ENCODE assay signal across 8 cellular contexts in genomic region chr3:53044371-53045106, GRCh38. TPM values are rescaled to one million over a fixed set of nuclear protein-coding genes. Genes with fewer than 3 reads are reported as not detected.
DNase-seq lines count a peak whose midpoint lies in the region; ATAC-seq, FAIRE-seq and TF ChIP-seq lines count a peak whose summit lies in the region.

No MANE protein-coding gene starts in this region.

- no peak for TF ChIP-seq RAD21 in A549 (conservative IDR thresholded peaks at IDR 0.05 in 1 of 2, IDR thresholded peaks at IDR 0.05 in 1 of 2)

- TF ChIP-seq CTCF in A549 (IDR thresholded peaks at IDR 0.05) (no peak), dorsolateral prefrontal cortex (IDR thresholded peaks at IDR 0.05 in 54 of 56, conservative IDR thresholded peaks at IDR 0.05 in 2 of 56; ENCODE audit: low read depth in 1 of 56, partially characterized antibody in 56 of 56) (peak in 3 of 56 donors; percentile 3 to 13 (median 13)), right lobe of liver (IDR thresholded peaks at IDR 0.05) (no peak)

- peak; percentile 32 to 37; a peak in 5 of 6 replicates for ATAC-seq in A549
- peak; percentile 3 to 34 (median 12) for ATAC-seq in right lobe of liver
- no peak for ATAC-seq in GM21360 (IDR thresholded peaks at IDR 0.05; ENCODE audit: unreplicated experiment)

- peak overlapping the region; percentile 49; the same call in 1 of the 2 replicates for H3K9ac ChIP-seq in HUES48 (ENCODE audit: low read depth, low read length)

- H3K4me2 ChIP-seq in A549: peak overlapping the region; percentile 78

- H3K9me3 ChIP-seq in A549 (no peaks in the 10 kb centered on the region), HUES48 (ENCODE audit: control insufficient read depth, insufficient read depth, low read length) (no peaks in the 10 kb centered on the region), right lobe of liver (no peaks in the 10 kb centered on the region)

- TF ChIP-seq EP300 in A549 (IDR thresholded peaks at IDR 0.05): no peak

- H3K4me1 ChIP-seq in A549 (peaks cover 47% of the 10 kb centered on the region), HUES48 (ENCODE audit: control insufficient read depth, insufficient read depth, low read length) (peaks cover 16% of the 10 kb centered on the region; the same call in 1 of the 2 replicates), right lobe of liver (peaks cover 0 to 31% (median 9%) of the 10 kb centered on the region in 4 donors)

- peak overlapping the region; percentile 99 for H3K4me3 ChIP-seq in A549
- peak overlapping the region; percentile 68 for H3K4me3 ChIP-seq in HUES48 (ENCODE audit: low read depth, low read length)
- peak overlapping the region; percentile 55 to 95 (median 80) for H3K4me3 ChIP-seq in dorsolateral prefrontal cortex
- H3K4me3 ChIP-seq in right lobe of liver: peak overlapping the region; percentile 55 to 96 (median 75)

- POLR2A ChIA-PET in A549 (lab: Yijun Ruan, JAX): interaction anchor here (1.8 kb wide), 1 partner anchor 9 kb away, joined by 6 read pairs; no protein-coding TSS in a partner anchor

- peak overlapping the region; percentile 99 to 100 for H3K27ac ChIP-seq in A549
- no peak overlapping the region for H3K27ac ChIP-seq in HUES48 (ENCODE audit: low read depth, low read length)
- H3K27ac ChIP-seq in dorsolateral prefrontal cortex: peak overlapping the region; percentile 31 to 96 (median 89)
- H3K27ac ChIP-seq in right lobe of liver: peak overlapping the region; percentile 68 to 93 (median 90)

- WGBS in A549 (ENCODE audit: missing lambda C conversion rate): 20% methylated on average over 23 of the region's 33 CpGs
- 8% methylated on average over 28 of the region's 33 CpGs for WGBS in right lobe of liver (ENCODE audit: insufficient coverage, low coverage, low lambda C conversion rate, missing lambda C conversion rate)

- DNase-seq in A549 (ENCODE audit: low read depth in 1 of 2, low spot score in 1 of 2) (peak; percentile 36 to 43), GM18507 (ENCODE audit: extremely low spot score, insufficient read length, low read depth) (no peak), dorsolateral prefrontal cortex (peak in 4 of 10 donors; percentile 19 to 37 (median 32)), right lobe of liver (peak in 1 of 3 donors; percentile 39)
- peak; percentile 18 for DNase-seq in activated CD4-positive, alpha-beta T cell treated with anti-CD3 and anti-CD28 coated beads for 1 hour
- peak; percentile 1 to 4 for DNase-seq in stimulated activated CD8-positive, alpha-beta memory T cell treated with anti-CD3 and anti-CD28 coated beads, Interleukin-2, amount 100 ng/mL, for 1 hour (ENCODE audit: low read depth in 2 of 2)

- no peak for TF ChIP-seq POLR2A in A549 (IDR thresholded peaks at IDR 0.05; ENCODE audit: low read length)
- TF ChIP-seq POLR2A in right lobe of liver (IDR thresholded peaks at IDR 0.05): no peak

- FAIRE-seq in A549 (lab: Jason Lieb, UNC) (no peak), GM18507 (lab: Jason Lieb, UNC) (peak; percentile 74)

- CTCF ChIA-PET in A549 (lab: Yijun Ruan, JAX): interaction anchor here (0.7 to 1.2 kb wide), 2 partner anchors 138 to 193 kb away, joined by 3 read pairs; no protein-coding TSS in a partner anchor

- intact Hi-C loops in dorsolateral prefrontal cortex (cut with DNase I): loop anchor here in 1 of 2 donors (2.0 to 10.0 kb wide), 3 partner anchors 28 to 340 kb away; partner anchors contain the start of genes GLT8D1, SPCS1 and STIMATE
- intact Hi-C loops in right lobe of liver (cut with DNase I): no loop called here

- H3K27me3 ChIP-seq in HUES48 (ENCODE audit: control insufficient read depth, insufficient read depth, low read length) (peaks cover 29% of the 10 kb centered on the region), dorsolateral prefrontal cortex (no peaks in the 10 kb centered on the region), right lobe of liver (no peaks in the 10 kb centered on the region)

- H3K36me3 ChIP-seq in HUES48 (ENCODE audit: control insufficient read depth, insufficient read depth, low read length) (no peaks in the 10 kb centered on the region), right lobe of liver (no peaks in the 10 kb centered on the region)

TF ChIP-seq in A549, 52 proteins besides CTCF, POLR2A, EP300 and RAD21:
- TF ChIP-seq HDAC2 (IDR thresholded peaks at IDR 0.05) (no peak), HOXB5 (CRISPR knock-in tag; IDR thresholded peaks at IDR 0.05) (no peak), BHLHE40 (IDR thresholded peaks at IDR 0.05; ENCODE audit: low read depth, low read length) (no peak), JUNB (IDR thresholded peaks at IDR 0.05) (no peak), RARB (CRISPR knock-in tag; IDR thresholded peaks at IDR 0.05) (no peak), USF2 (IDR thresholded peaks at IDR 0.05) (no peak), KDM1A (IDR thresholded peaks at IDR 0.05; ENCODE audit: low read depth) (no peak), PHF8 (IDR thresholded peaks at IDR 0.05; ENCODE audit: borderline replicate concordance, low read depth) (peak; percentile 21; the same call in 1 of the 2 replicates)
TF ChIP-seq in A549: peak in this region for 1.

RNA-seq across cellular contexts. Expression of gene SFMBT1, which starts 1.3 kb away (rescaled TPM):
- polyA plus RNA-seq in A549 (2011; rRNA removed) (9.6 and 9.9 TPM in 2 replicates), A549 (2017; fragmentation: RNase III; extraction: RNeasy Plus Mini Kit Qiagen cat#74134 plus additional on column Dnase treatment) (7.0 to 7.2 TPM (median 7.1 TPM) in 3 replicates)
- 2.9 and 3.7 TPM in 2 replicates for polyA plus RNA-seq in A549 (2012; cell fraction: cytosol; rRNA removed)
- 3.2 and 4.2 TPM in 2 replicates for polyA plus RNA-seq in A549 (2012; cell fraction: nucleus; rRNA removed)
- 21.4 TPM in 2 replicates for polyA minus RNA-seq in A549 (2011; rRNA and poly(A)+ RNA removed)
- total RNA-seq in dorsolateral prefrontal cortex (10 to 100 TPM in 103 of 120 experiments, 1 to 10 TPM in 17; 7.1 to 28.2 (median 13.3) TPM), right lobe of liver (10 to 100 TPM in 4 of 6 experiments, 1 to 10 TPM in 2; 9.2 to 14.0 (median 10.7) TPM)
